In the genomic region with DNA sequence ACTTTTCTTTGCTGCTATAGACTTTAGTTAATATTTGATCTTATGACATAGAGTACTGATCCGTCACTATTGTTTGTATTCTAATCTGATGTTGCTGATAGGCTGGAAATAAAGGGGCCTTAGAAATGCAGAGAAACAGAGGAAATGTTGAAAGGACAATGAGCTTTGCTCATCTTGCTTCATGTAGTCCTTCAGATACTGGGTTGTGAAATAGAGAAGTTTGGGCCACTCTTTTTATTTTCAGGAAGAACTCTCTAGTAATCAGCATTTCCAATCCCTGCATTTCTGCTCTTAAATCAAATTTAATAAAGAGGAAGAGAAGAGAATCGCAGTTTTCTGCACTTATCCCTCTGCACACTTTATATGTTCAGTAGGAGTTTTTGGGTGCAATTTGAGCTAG, we compare ENCODE assay signal across 15 cellular contexts.
"Had no signal": no experiment of that assay in that cellular context is flagged by ENCODE, and none has a peak within 500 bp of the region (broad histone marks: within the 10 kb centered on the region; RNA-seq: fewer than 3 reads in every experiment).

No MANE protein-coding gene starts in this region.

- H3K27ac Mint-ChIP-seq: activated B cell treated with CpG ODN at 0.5 μM for 24 hours; activated CD4-positive, alpha-beta T cell treated with anti-CD3 and anti-CD28 coated beads, Interleukin-2, amount 10 ng/mL, durations not matched to agents 24 days and 14 days; activated naive CD4-positive, alpha-beta T cell treated with anti-CD3 and anti-CD28 coated beads for 36 hours; activated T-helper 17 cell treated with anti-CD3 and anti-CD28 coated beads, Interleukin-2, amount 50 U/mL, for 72 hours; natural killer cell; T-helper 1 cell treated with Interleukin-12 subunit alpha and Interleukin-12 subunit beta and Interleukin-4 antibody, amounts not matched to agents 30 μg/mL and 1 μg/mL, for 36 hours had no signal

- H3K4me1 ChIP-seq: prostate gland had no signal

- H3K4me3 Mint-ChIP-seq: activated B cell treated with CpG ODN at 0.5 μM for 24 hours; activated CD4-positive, alpha-beta T cell treated with anti-CD3 and anti-CD28 coated beads, Interleukin-2, amount 10 ng/mL, durations not matched to agents 24 days and 14 days; activated naive CD4-positive, alpha-beta T cell treated with anti-CD3 and anti-CD28 coated beads for 36 hours; activated T-helper 17 cell treated with anti-CD3 and anti-CD28 coated beads, Interleukin-2, amount 50 U/mL, for 72 hours; natural killer cell; T-helper 1 cell treated with Interleukin-12 subunit alpha and Interleukin-12 subunit beta and Interleukin-4 antibody, amounts not matched to agents 30 μg/mL and 1 μg/mL, for 36 hours had no signal

- DNase-seq: activated B cell treated with CpG ODN at 0.5 μM for 24 hours; activated CD4-positive, alpha-beta T cell treated with anti-CD3 and anti-CD28 coated beads, Interleukin-2, amount 10 ng/mL, durations not matched to agents 24 days and 14 days; activated naive CD4-positive, alpha-beta T cell treated with anti-CD3 and anti-CD28 coated beads for 36 hours; activated T-cell treated with anti-CD3 and anti-CD28 coated beads for 4 hours; central memory CD4-positive, alpha-beta T cell; cortex of kidney; effector memory CD4-positive, alpha-beta T cell; hippocampal formation; natural killer cell; sigmoid colon; stimulated activated naive CD4-positive, alpha-beta T cell; substantia nigra had no signal

- H3K9me3 Mint-ChIP-seq: activated B cell treated with CpG ODN at 0.5 μM for 24 hours; activated CD4-positive, alpha-beta T cell treated with anti-CD3 and anti-CD28 coated beads, Interleukin-2, amount 10 ng/mL, durations not matched to agents 24 days and 14 days; activated naive CD4-positive, alpha-beta T cell treated with anti-CD3 and anti-CD28 coated beads for 36 hours; activated T-helper 17 cell treated with anti-CD3 and anti-CD28 coated beads, Interleukin-2, amount 50 U/mL, for 72 hours; natural killer cell; T-helper 1 cell treated with Interleukin-12 subunit alpha and Interleukin-12 subunit beta and Interleukin-4 antibody, amounts not matched to agents 30 μg/mL and 1 μg/mL, for 36 hours had no signal

- ATAC-seq: activated T-helper 17 cell treated with anti-CD3 and anti-CD28 coated beads, Interleukin-2, amount 50 U/mL, for 72 hours; natural killer cell had no signal

- H3K4me1 Mint-ChIP-seq: activated B cell treated with CpG ODN at 0.5 μM for 24 hours; activated CD4-positive, alpha-beta T cell treated with anti-CD3 and anti-CD28 coated beads, Interleukin-2, amount 10 ng/mL, durations not matched to agents 24 days and 14 days; activated T-helper 17 cell treated with anti-CD3 and anti-CD28 coated beads, Interleukin-2, amount 50 U/mL, for 72 hours; natural killer cell had no signal

- H3K36me3 ChIP-seq: prostate gland, sigmoid colon had no signal

- H3K9me3 ChIP-seq: prostate gland, sigmoid colon had no signal

- H3K36me3 Mint-ChIP-seq: natural killer cell had no signal

- H3K4me3 ChIP-seq: prostate gland, sigmoid colon had no signal
